ENCODE assay signal across 1 cellular context in genomic region chr2:20540587-20541304, GRCh38.
TF ChIP-seq lines count a peak whose summit lies in the region.

No MANE protein-coding gene starts in this region.

TF ChIP-seq in HepG2, 621 proteins besides CTCF, POLR2A, EP300 and RAD21 (continued from another document):
- 0 out of 2 replicates have a peak, but pooled peaks have one; percentile 44 for TF ChIP-seq TBX2 (CRISPR knock-in tag; IDR thresholded peaks at IDR 0.05; ENCODE audit: borderline replicate concordance)
- 0 out of 2 replicates have a peak, but pooled peaks have one; percentile 16 for TF ChIP-seq ZNF292 (CRISPR knock-in tag; IDR thresholded peaks at IDR 0.05; ENCODE audit: borderline replicate concordance, low read depth)
- 0 out of 2 replicates have a peak, but pooled peaks have one; percentile 48 for TF ChIP-seq MYC (CRISPR knock-in tag; IDR thresholded peaks at IDR 0.05; ENCODE audit: borderline replicate concordance)
- 0 out of 2 replicates have a peak, but pooled peaks have one; percentile 48 for TF ChIP-seq ZNF136 (CRISPR knock-in tag; IDR thresholded peaks at IDR 0.05; ENCODE audit: low read depth)
- no peak for TF ChIP-seq ZNF3 (CRISPR knock-in tag; IDR thresholded peaks at IDR 0.05)
- TF ChIP-seq ZNF343 (CRISPR knock-in tag; IDR thresholded peaks at IDR 0.05) = no peak
- TF ChIP-seq ZNF574 (CRISPR knock-in tag; IDR thresholded peaks at IDR 0.05) = peak; percentile 36; the same call in 1 of the 2 replicates
- TF ChIP-seq ZKSCAN5 (CRISPR knock-in tag; IDR thresholded peaks at IDR 0.05) = 0 out of 2 replicates have a peak, but pooled peaks have one; percentile 53
- TF ChIP-seq ZNF572 (CRISPR knock-in tag; IDR thresholded peaks at IDR 0.05) = 0 out of 2 replicates have a peak, but pooled peaks have one; percentile 31
- TF ChIP-seq POGZ (CRISPR knock-in tag; IDR thresholded peaks at IDR 0.05) = 0 out of 2 replicates have a peak, but pooled peaks have one; percentile 19
- 0 out of 2 replicates have a peak, but pooled peaks have one; percentile 57 for TF ChIP-seq ZNF772 (CRISPR knock-in tag; IDR thresholded peaks at IDR 0.05)
- TF ChIP-seq ZBTB33 (CRISPR knock-in tag; IDR thresholded peaks at IDR 0.05) = peak; percentile 73
- TF ChIP-seq ZNF224 (CRISPR knock-in tag; IDR thresholded peaks at IDR 0.05) = no peak
- peak; percentile 21 for TF ChIP-seq IKZF4 (CRISPR knock-in tag; IDR thresholded peaks at IDR 0.05; ENCODE audit: borderline replicate concordance, low read depth, not compliant biosample characterization)
- 0 out of 2 replicates have a peak, but pooled peaks have one; percentile 10 for TF ChIP-seq MAZ (IDR thresholded peaks at IDR 0.05; ENCODE audit: borderline replicate concordance, low read depth, low read length)
- no peak for TF ChIP-seq MAZ (CRISPR knock-in tag; IDR thresholded peaks at IDR 0.05; ENCODE audit: low read depth)
- TF ChIP-seq MXD1 (CRISPR knock-in tag; IDR thresholded peaks at IDR 0.05) = 0 out of 2 replicates have a peak, but pooled peaks have one; percentile 46
- no peak for TF ChIP-seq GPBP1L1 (CRISPR knock-in tag; IDR thresholded peaks at IDR 0.05)
- peak; percentile 74 for TF ChIP-seq ZFP36 (IDR thresholded peaks at IDR 0.05; ENCODE audit: borderline replicate concordance, low read depth, low read length, partially characterized antibody)
TF ChIP-seq in HepG2: peak in this region for 16.
